In the genomic region with DNA sequence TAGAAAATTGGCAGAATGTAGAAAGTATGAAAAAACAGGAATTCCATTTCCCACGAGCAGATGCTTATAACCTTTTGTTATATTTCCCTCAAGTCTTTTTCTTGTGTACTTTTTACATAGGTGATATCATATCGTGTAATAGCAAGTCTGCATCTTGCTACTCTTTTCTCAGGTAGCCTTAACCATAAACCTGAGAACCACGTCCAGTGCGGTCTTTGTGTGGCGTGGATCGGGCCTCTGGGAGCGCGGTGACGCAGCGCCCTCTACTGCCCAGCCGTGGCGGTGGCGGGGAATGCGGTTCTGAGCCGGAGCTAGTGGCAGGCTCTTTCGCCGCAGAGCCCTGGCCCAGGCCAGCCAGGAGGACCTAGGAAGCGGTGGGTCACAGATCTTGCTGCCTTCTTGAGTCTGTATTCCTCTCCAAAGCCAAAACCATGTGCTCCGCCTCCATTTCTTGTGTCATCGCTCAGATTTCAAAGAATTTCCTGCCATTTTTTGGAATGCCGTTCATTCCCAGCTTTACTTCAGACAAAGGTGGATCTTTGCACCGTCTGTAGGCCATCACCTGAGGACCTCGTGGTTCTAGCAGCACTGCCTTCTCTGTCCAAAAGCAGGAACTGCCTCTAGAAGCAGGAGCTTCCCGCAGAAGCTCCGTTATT, we compare ENCODE assay signal across 8 cellular contexts.
A peak's percentile ranks its signal among the peaks of the same experiment; 100 is the strongest.
DNase-seq lines count a peak whose midpoint lies in the region; ATAC-seq lines count a peak whose summit lies in the region.

No MANE protein-coding gene starts in this region.

- DNase-seq in NCI-H2081 (lab: John Stamatoyannopoulos, UW) (peak; percentile 25 to 33), NCI-H2081 treated with DMSO at 0.1 percent for 48 hours (lab: John Stamatoyannopoulos, UW) (no peak), NCI-H460 (ENCODE audit: extremely low read depth, low read depth) (peak; percentile 58), mesenteric fat pad (ENCODE audit: low spot score) (peak; percentile 95)
- peak; percentile 92 for DNase-seq in activated CD8-positive, alpha-beta memory T cell treated with anti-CD3 and anti-CD28 coated beads for 24 hours
- peak; percentile 69 to 76 (median 73) for DNase-seq in effector memory CD8-positive, alpha-beta T cell
- DNase-seq in stimulated activated CD8-positive, alpha-beta memory T cell treated with anti-CD3 and anti-CD28 coated beads, Interleukin-2, amount 100 ng/mL, for 48 hours (ENCODE audit: low read depth in 2 of 2), result peak; percentile 69 to 73

- H3K27ac Mint-ChIP-seq in effector memory CD8-positive, alpha-beta T cell, result peak overlapping the region; percentile 86 to 87

- peak; percentile 6 for ATAC-seq in effector memory CD8-positive, alpha-beta T cell (replicated peaks)
- no peak for ATAC-seq in HG02678 (IDR thresholded peaks at IDR 0.05; ENCODE audit: unreplicated experiment)

- H3K4me1 Mint-ChIP-seq in effector memory CD8-positive, alpha-beta T cell (ENCODE audit: low read depth in 2 of 2), result peaks cover 42 to 49% of the 10 kb centered on the region in 2 donors

- H3K36me3 Mint-ChIP-seq in effector memory CD8-positive, alpha-beta T cell (ENCODE audit: insufficient read depth), result peaks cover 36% of the 10 kb centered on the region

- peak overlapping the region; percentile 58 to 63 for H3K4me3 Mint-ChIP-seq in effector memory CD8-positive, alpha-beta T cell

- no peaks in the 10 kb centered on the region for H3K9me3 Mint-ChIP-seq in effector memory CD8-positive, alpha-beta T cell

- no peaks in the 10 kb centered on the region for H3K27me3 Mint-ChIP-seq in effector memory CD8-positive, alpha-beta T cell
